ENCODE assay signal across 1 cellular context in the genomic region with DNA sequence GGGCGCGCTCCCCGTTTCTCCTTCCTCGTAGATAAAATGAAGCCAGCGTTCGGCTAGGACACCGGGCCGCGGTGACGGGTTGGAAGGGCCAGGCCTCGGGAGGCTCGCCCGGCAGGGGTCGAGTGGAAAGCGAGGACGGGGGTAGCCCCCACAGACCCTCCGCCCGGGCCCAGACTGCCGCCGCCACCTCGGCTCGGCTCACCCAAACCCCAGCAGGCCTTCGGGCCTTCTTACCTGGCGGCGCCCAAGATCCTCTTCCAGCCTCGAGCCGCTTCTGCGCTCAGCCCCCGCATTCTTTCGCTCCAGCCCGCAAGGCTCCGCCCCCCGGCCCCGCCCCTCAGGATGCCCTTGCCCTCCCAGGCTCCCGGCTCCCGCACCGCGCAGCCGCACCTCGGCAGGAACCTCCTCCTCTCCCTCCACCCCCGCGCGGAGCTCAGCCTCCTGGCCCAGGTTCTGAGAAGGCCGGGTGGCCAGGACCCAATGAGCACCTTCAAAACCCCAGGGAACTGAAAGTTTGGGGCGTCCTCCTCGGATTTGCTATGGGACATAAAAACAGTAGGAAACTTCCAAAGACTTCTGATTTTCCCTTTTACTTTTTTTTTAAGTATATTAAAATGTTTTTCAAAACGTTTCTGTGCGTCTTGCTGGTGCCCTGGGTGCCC.
TF ChIP-seq lines count a peak whose summit lies in the region.

Gene CD59, minus strand, starts transcription at position 276 of the 662 bp plus-strand sequence. CDS start 13,978 bp downstream, outside the sequence.

TF ChIP-seq in GM12878, 131 proteins besides CTCF, POLR2A, EP300 and RAD21 (continued from another document):
- TF ChIP-seq STAT3 (IDR thresholded peaks at IDR 0.05; ENCODE audit: low read depth, low read length) (no peak), RB1 (IDR thresholded peaks at IDR 0.05; ENCODE audit: borderline replicate concordance) (peak; percentile 58; the same call in 1 of the 2 replicates), CREM (IDR thresholded peaks at IDR 0.05; ENCODE audit: low read depth) (no peak), SUPT20H (IDR thresholded peaks at IDR 0.05; ENCODE audit: borderline replicate concordance, control insufficient read depth, low read depth, low read length) (no peak), EED (IDR thresholded peaks at IDR 0.05; ENCODE audit: low read depth) (peak; percentile 7; the same call in 1 of the 2 replicates), ZNF687 (IDR thresholded peaks at IDR 0.05) (peak; percentile 41; the same call in 1 of the 2 replicates), ETV6 (conservative IDR thresholded peaks at IDR 0.05 in 1 of 2, IDR thresholded peaks at IDR 0.05 in 1 of 2; ENCODE audit: borderline replicate concordance in 1 of 2, low read depth in 1 of 2) (no peak), CBX5 (IDR thresholded peaks at IDR 0.05; ENCODE audit: low read depth) (no peak), RCOR1 (conservative IDR thresholded peaks at IDR 0.05; ENCODE audit: low read depth, low read length) (no peak), ASH2L (IDR thresholded peaks at IDR 0.05; ENCODE audit: borderline replicate concordance, low read depth) (no peak), EGR1 (IDR thresholded peaks at IDR 0.05; ENCODE audit: borderline replicate concordance in 1 of 2, low read depth in 2 of 2, low read length in 2 of 2) (peak in 1 of 2 experiments; percentile 92; a peak in 2 of 3 replicates), IKZF1 (conservative IDR thresholded peaks at IDR 0.05) (peak; percentile 46; the same call in 1 of the 2 replicates), CEBPB (IDR thresholded peaks at IDR 0.05; ENCODE audit: borderline replicate concordance in 1 of 2, low read depth in 2 of 2, low read length in 2 of 2) (no peak), GATAD2B (conservative IDR thresholded peaks at IDR 0.05; ENCODE audit: low read depth) (peak; percentile 83), TCF12 (IDR thresholded peaks at IDR 0.05; ENCODE audit: low read depth, low read length) (peak; percentile 31; the same call in 1 of the 2 replicates), POU2F2 (IDR thresholded peaks at IDR 0.05; ENCODE audit: borderline replicate concordance, low read depth, low read length) (0 out of 3 replicates have a peak, but pooled peaks have one; percentile 40), POLR2AphosphoS2 (IDR thresholded peaks at IDR 0.05; ENCODE audit: low read depth, low read length) (0 out of 2 replicates have a peak, but pooled peaks have one; percentile 46), HDGF (IDR thresholded peaks at IDR 0.05) (peak; percentile 44; the same call in 1 of the 2 replicates), SMARCA5 (IDR thresholded peaks at IDR 0.05) (peak; percentile 70), TAF1 (IDR thresholded peaks at IDR 0.05; ENCODE audit: borderline replicate concordance, low read depth, low read length) (peak; percentile 58; the same call in 1 of the 2 replicates), POLR2AphosphoS5 (IDR thresholded peaks at IDR 0.05; ENCODE audit: low read length) (peak; percentile 77), NBN (IDR thresholded peaks at IDR 0.05) (peak; percentile 14; the same call in 1 of the 2 replicates), NRF1 (conservative IDR thresholded peaks at IDR 0.05; ENCODE audit: low read depth, low read length) (peak; percentile 57), DPF2 (IDR thresholded peaks at IDR 0.05) (peak; percentile 87)
